ENCODE assay signal across 8 cellular contexts in the genomic region with DNA sequence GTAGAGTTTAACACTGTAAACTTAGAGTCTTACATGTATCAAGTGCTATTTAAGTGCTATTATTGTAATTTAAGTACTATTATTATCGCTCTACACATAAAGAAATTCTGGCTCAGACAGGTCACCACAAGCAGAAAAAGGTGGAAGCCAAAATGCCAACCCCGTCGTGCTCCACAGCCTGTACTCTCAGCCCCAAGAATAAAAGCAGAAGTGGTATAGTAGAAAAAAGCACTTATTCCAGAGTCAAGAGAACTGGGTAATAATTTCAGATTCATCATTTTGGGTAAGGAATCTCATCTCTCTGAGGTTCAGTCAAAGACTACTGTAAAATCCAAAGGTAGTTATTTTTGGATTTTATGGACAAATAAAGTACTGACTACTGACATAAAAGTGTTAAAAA. TPM values are rescaled to one million over a fixed set of nuclear protein-coding genes. Genes with fewer than 3 reads are reported as not detected.
DNase-seq lines count a peak whose midpoint lies in the region; TF ChIP-seq lines count a peak whose summit lies in the region.

No MANE protein-coding gene starts in this region.

- no peak overlapping the region for H3K27ac ChIP-seq in HUES6 (ENCODE audit: low read depth, low read length)
- H3K27ac ChIP-seq in liver (ENCODE audit: low read depth in 1 of 2, low read length in 2 of 2) = no peak overlapping the region

- 31% methylated on average over 3 of the region's 3 CpGs for WGBS in liver

- no peaks in the 10 kb centered on the region for H3K9me3 ChIP-seq in HUES6 (ENCODE audit: control insufficient read depth, insufficient read depth, low read depth, low read length)
- no peaks in the 10 kb centered on the region for H3K9me3 ChIP-seq in liver (ENCODE audit: control insufficient read depth in 4 of 4, low read length in 3 of 4)

- DNase-seq in NCI-H82 (lab: John Stamatoyannopoulos, UW) (peak; percentile 4), NCI-H82 treated with DMSO at 0.1 percent for 48 hours (lab: John Stamatoyannopoulos, UW; ENCODE audit: unreplicated experiment) (no peak), activated gamma-delta T cell treated with Interleukin-2 at 50 U/mL for 16 hours (no peak), HCEC 1CT (no peak), NCI-H1436 (lab: John Stamatoyannopoulos, UW) (no peak)
- DNase-seq in activated T-helper 1 cell treated with anti-CD3 and anti-CD28 coated beads, Interleukin-12 subunit alpha, Interleukin-12 subunit beta, Interleukin-2, Interleukin-4 antibody, amounts not matched to agents 30 ng/mL and 10 ng/mL and 1 ng/mL, durations not matched to agents 14 hours and 24 hours and 36 hours (ENCODE audit: low spot score) = no peak

- H3K27me3 ChIP-seq in HUES6 (ENCODE audit: control insufficient read depth, insufficient read depth, low read length) = no peaks in the 10 kb centered on the region
- H3K27me3 ChIP-seq in liver (ENCODE audit: control insufficient read depth in 4 of 4, insufficient read depth in 4 of 4, low read length in 3 of 4) = no peaks in the 10 kb centered on the region

- peaks cover 45% of the 10 kb centered on the region for H3K4me1 Mint-ChIP-seq in activated T-helper 1 cell treated with anti-CD3 and anti-CD28 coated beads, Interleukin-12 subunit alpha, Interleukin-12 subunit beta, Interleukin-2, Interleukin-4 antibody, amounts not matched to agents 30 ng/mL and 10 ng/mL and 1 ng/mL, durations not matched to agents 14 hours and 24 hours and 36 hours (ENCODE audit: low read depth)

- peak overlapping the region; percentile 100 for H3K4me3 Mint-ChIP-seq in activated T-helper 1 cell treated with anti-CD3 and anti-CD28 coated beads, Interleukin-12 subunit alpha, Interleukin-12 subunit beta, Interleukin-2, Interleukin-4 antibody, amounts not matched to agents 30 ng/mL and 10 ng/mL and 1 ng/mL, durations not matched to agents 14 hours and 24 hours and 36 hours

- H3K4me3 ChIP-seq in HUES6 (ENCODE audit: low read depth, low read length) = peak overlapping the region; percentile 98
- peak overlapping the region; percentile 18 to 84 (median 67) for H3K4me3 ChIP-seq in liver (ENCODE audit: low read depth in 1 of 3, low read length in 3 of 3)

- H3K27me3 Mint-ChIP-seq in activated T-helper 1 cell treated with anti-CD3 and anti-CD28 coated beads, Interleukin-12 subunit alpha, Interleukin-12 subunit beta, Interleukin-2, Interleukin-4 antibody, amounts not matched to agents 30 ng/mL and 10 ng/mL and 1 ng/mL, durations not matched to agents 14 hours and 24 hours and 36 hours (ENCODE audit: insufficient read depth) = peaks cover 6% of the 10 kb centered on the region

- TF ChIP-seq RAD21 in liver (IDR thresholded peaks at IDR 0.05) = no peak

- H3K36me3 ChIP-seq in HUES6 (ENCODE audit: control insufficient read depth, insufficient read depth, low read length) (no peaks in the 10 kb centered on the region), liver (ENCODE audit: control insufficient read depth in 4 of 4, insufficient read depth in 3 of 4, low read depth in 1 of 4, low read length in 3 of 4) (no peaks in the 10 kb centered on the region)

- no peaks in the 10 kb centered on the region for H3K9me3 Mint-ChIP-seq in activated T-helper 1 cell treated with anti-CD3 and anti-CD28 coated beads, Interleukin-12 subunit alpha, Interleukin-12 subunit beta, Interleukin-2, Interleukin-4 antibody, amounts not matched to agents 30 ng/mL and 10 ng/mL and 1 ng/mL, durations not matched to agents 14 hours and 24 hours and 36 hours

- intact Hi-C loops in activated T-helper 1 cell treated with anti-CD3 and anti-CD28 coated beads, Interleukin-12 subunit alpha, Interleukin-12 subunit beta, Interleukin-2, Interleukin-4 antibody, amounts not matched to agents 30 ng/mL and 10 ng/mL and 1 ng/mL, durations not matched to agents 14 hours and 24 hours and 36 hours (cut with micrococcal nuclease) = loop anchor here (1.0 to 5.0 kb wide), 8 partner anchors 14 to 935 kb away; a partner anchor contains a TSS

- peaks cover 26% of the 10 kb centered on the region for H3K36me3 Mint-ChIP-seq in activated T-helper 1 cell treated with anti-CD3 and anti-CD28 coated beads, Interleukin-12 subunit alpha, Interleukin-12 subunit beta, Interleukin-2, Interleukin-4 antibody, amounts not matched to agents 30 ng/mL and 10 ng/mL and 1 ng/mL, durations not matched to agents 14 hours and 24 hours and 36 hours (ENCODE audit: low read depth)

- H3K9ac ChIP-seq in HUES6 (ENCODE audit: low read length) (no peak overlapping the region), liver (ENCODE audit: low read depth in 1 of 2, low read length in 2 of 2) (peak overlapping the region; percentile 64 to 67)

- TF ChIP-seq CTCF in liver (IDR thresholded peaks at IDR 0.05; ENCODE audit: low read depth, low read length, missing input control) = no peak

- H3K27ac Mint-ChIP-seq in activated T-helper 1 cell treated with anti-CD3 and anti-CD28 coated beads, Interleukin-12 subunit alpha, Interleukin-12 subunit beta, Interleukin-2, Interleukin-4 antibody, amounts not matched to agents 30 ng/mL and 10 ng/mL and 1 ng/mL, durations not matched to agents 14 hours and 24 hours and 36 hours = peak overlapping the region; percentile 97

- H3K4me1 ChIP-seq in HUES6 (ENCODE audit: control insufficient read depth, insufficient read depth, low read length) = peaks cover 9% of the 10 kb centered on the region
- peaks cover 0 to 14% (median 3%) of the 10 kb centered on the region in 4 donors for H3K4me1 ChIP-seq in liver (ENCODE audit: control insufficient read depth in 4 of 4, insufficient read depth in 4 of 4, low read length in 3 of 4)

TF ChIP-seq in liver, 16 proteins besides CTCF, POLR2A, EP300 and RAD21 (continues in another document):
- TF ChIP-seq, protein P1, sequence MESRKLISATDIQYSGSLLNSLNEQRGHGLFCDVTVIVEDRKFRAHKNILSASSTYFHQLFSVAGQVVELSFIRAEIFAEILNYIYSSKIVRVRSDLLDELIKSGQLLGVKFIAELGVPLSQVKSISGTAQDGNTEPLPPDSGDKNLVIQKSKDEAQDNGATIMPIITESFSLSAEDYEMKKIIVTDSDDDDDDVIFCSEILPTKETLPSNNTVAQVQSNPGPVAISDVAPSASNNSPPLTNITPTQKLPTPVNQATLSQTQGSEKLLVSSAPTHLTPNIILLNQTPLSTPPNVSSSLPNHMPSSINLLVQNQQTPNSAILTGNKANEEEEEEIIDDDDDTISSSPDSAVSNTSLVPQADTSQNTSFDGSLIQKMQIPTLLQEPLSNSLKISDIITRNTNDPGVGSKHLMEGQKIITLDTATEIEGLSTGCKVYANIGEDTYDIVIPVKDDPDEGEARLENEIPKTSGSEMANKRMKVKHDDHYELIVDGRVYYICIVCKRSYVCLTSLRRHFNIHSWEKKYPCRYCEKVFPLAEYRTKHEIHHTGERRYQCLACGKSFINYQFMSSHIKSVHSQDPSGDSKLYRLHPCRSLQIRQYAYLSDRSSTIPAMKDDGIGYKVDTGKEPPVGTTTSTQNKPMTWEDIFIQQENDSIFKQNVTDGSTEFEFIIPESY (IDR thresholded peaks at IDR 0.05) = no peak
- TF ChIP-seq JUND (IDR thresholded peaks at IDR 0.05) (no peak), SP1 (IDR thresholded peaks at IDR 0.05) (no peak), NR2F2 (IDR thresholded peaks at IDR 0.05) (no peak), TAF1 (conservative IDR thresholded peaks at IDR 0.05) (no peak), FOXA2 (IDR thresholded peaks at IDR 0.05) (no peak), GABPA (IDR thresholded peaks at IDR 0.05 in 1 of 2, conservative IDR thresholded peaks at IDR 0.05 in 1 of 2) (no peak)
- TF ChIP-seq, protein P2, sequence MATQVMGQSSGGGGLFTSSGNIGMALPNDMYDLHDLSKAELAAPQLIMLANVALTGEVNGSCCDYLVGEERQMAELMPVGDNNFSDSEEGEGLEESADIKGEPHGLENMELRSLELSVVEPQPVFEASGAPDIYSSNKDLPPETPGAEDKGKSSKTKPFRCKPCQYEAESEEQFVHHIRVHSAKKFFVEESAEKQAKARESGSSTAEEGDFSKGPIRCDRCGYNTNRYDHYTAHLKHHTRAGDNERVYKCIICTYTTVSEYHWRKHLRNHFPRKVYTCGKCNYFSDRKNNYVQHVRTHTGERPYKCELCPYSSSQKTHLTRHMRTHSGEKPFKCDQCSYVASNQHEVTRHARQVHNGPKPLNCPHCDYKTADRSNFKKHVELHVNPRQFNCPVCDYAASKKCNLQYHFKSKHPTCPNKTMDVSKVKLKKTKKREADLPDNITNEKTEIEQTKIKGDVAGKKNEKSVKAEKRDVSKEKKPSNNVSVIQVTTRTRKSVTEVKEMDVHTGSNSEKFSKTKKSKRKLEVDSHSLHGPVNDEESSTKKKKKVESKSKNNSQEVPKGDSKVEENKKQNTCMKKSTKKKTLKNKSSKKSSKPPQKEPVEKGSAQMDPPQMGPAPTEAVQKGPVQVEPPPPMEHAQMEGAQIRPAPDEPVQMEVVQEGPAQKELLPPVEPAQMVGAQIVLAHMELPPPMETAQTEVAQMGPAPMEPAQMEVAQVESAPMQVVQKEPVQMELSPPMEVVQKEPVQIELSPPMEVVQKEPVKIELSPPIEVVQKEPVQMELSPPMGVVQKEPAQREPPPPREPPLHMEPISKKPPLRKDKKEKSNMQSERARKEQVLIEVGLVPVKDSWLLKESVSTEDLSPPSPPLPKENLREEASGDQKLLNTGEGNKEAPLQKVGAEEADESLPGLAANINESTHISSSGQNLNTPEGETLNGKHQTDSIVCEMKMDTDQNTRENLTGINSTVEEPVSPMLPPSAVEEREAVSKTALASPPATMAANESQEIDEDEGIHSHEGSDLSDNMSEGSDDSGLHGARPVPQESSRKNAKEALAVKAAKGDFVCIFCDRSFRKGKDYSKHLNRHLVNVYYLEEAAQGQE (IDR thresholded peaks at IDR 0.05) = no peak
- TF ChIP-seq, protein P3, sequence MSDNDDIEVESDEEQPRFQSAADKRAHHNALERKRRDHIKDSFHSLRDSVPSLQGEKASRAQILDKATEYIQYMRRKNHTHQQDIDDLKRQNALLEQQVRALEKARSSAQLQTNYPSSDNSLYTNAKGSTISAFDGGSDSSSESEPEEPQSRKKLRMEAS (IDR thresholded peaks at IDR 0.05) = no peak

RNA-seq across cellular contexts. Expression of a gene that starts 0.9 kb away (rescaled TPM):
- total RNA-seq in activated T-helper 1 cell treated with anti-CD3 and anti-CD28 coated beads, Interleukin-12 subunit alpha, Interleukin-12 subunit beta, Interleukin-2, Interleukin-4 antibody, amounts not matched to agents 30 ng/mL and 10 ng/mL and 1 ng/mL, durations not matched to agents 14 hours and 24 hours and 36 hours = 15.9 and 22.2 TPM in 2 replicates
- total RNA-seq in liver = 10 to 100 TPM in 1 of 2 donors, 1 to 10 TPM in 1; 6.9 to 11.0 TPM
- polyA plus RNA-seq in liver = 1 to 10 TPM; 2.6 to 4.8 TPM

RNA-seq across cellular contexts. Expression of a gene that starts 13.4 kb away (rescaled TPM):
- 6.1 and 7.6 TPM in 2 replicates for total RNA-seq in activated T-helper 1 cell treated with anti-CD3 and anti-CD28 coated beads, Interleukin-12 subunit alpha, Interleukin-12 subunit beta, Interleukin-2, Interleukin-4 antibody, amounts not matched to agents 30 ng/mL and 10 ng/mL and 1 ng/mL, durations not matched to agents 14 hours and 24 hours and 36 hours
- 1 to 10 TPM; 3.3 to 3.6 TPM for total RNA-seq in liver
- 1 to 10 TPM in 1 of 2 donors, under 1 TPM in 1; 0.63 to 1.3 TPM for polyA plus RNA-seq in liver

RNA-seq across cellular contexts. Expression of a gene that starts 51.3 kb away (rescaled TPM):
- total RNA-seq in activated T-helper 1 cell treated with anti-CD3 and anti-CD28 coated beads, Interleukin-12 subunit alpha, Interleukin-12 subunit beta, Interleukin-2, Interleukin-4 antibody, amounts not matched to agents 30 ng/mL and 10 ng/mL and 1 ng/mL, durations not matched to agents 14 hours and 24 hours and 36 hours = 0.36 TPM in 1 of 2 replicates, not detected in the other
- under 1 TPM in 1 of 2 donors, not detected in 1; 0.50 TPM for total RNA-seq in liver
- polyA plus RNA-seq in liver = under 1 TPM; 0.06 to 0.10 TPM
